8 cellular contexts compared by ENCODE assay signal in the genomic region with DNA sequence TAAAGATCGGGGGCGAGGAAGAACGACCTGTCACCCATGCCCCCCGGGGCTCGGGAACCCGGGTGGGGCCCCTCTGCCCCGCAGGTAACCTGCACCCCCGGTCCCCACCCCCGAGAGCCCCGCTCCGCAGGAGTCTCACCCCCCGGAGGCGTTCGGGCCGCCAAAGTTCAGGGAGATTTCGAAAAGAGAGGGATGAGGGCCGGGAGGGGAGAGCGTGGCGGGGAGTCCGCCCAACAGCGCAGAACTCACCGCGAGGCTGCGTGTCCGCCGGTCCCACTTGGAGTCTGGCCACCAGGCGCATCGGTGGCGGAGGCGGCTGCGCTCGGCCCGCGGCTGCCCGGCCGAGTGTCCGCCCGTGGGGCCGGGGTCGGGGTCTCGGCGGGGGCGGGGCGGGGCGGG. TPM values are rescaled to one million over a fixed set of nuclear protein-coding genes. Genes with fewer than 3 reads are reported as not detected.
DNase-seq lines count a peak whose midpoint lies in the region; ATAC-seq and TF ChIP-seq lines count a peak whose summit lies in the region.

A gene (minus strand): TSS at position 347 of the 399 bp plus-strand sequence. CDS start 2,447 bp downstream, outside the sequence.

- H3K4me1 ChIP-seq in Panc1 (ENCODE audit: control insufficient read depth, insufficient read depth, low read length) = peaks cover 38% of the 10 kb centered on the region

- no peaks in the 10 kb centered on the region; the same call in 1 of the 2 replicates for H3K36me3 ChIP-seq in Panc1 (ENCODE audit: control insufficient read depth, insufficient read depth, low read length)

- peak within 1 kb of the TSS; percentile 57 to 68 for H3K4me3 ChIP-seq in Panc1 (ENCODE audit: low read depth in 2 of 2, low read length in 2 of 2)

- POLR2A ChIA-PET in Panc1 (lab: Charles Lee) = interaction anchor here (0.6 kb wide), 1 partner anchor 83 kb away, joined by 5 read pairs; no protein-coding TSS in a partner anchor

- no peaks in the 10 kb centered on the region for H3K9me3 ChIP-seq in Panc1 (ENCODE audit: control insufficient read depth, insufficient read depth, low read depth, low read length)

- ATAC-seq in HG02973 (IDR thresholded peaks at IDR 0.05; ENCODE audit: unreplicated experiment) = peak; percentile 13
- peak; percentile 44 for ATAC-seq in Panc1

- H3K27ac ChIP-seq in Panc1 (ENCODE audit: low read length) = peak within 1 kb of the TSS; percentile 94
- peak within 1 kb of the TSS; percentile 91 for H3K27ac ChIP-seq in caudate nucleus (ENCODE audit: low read depth, low read length)
- H3K27ac ChIP-seq in substantia nigra (ENCODE audit: low read depth, low read length, poor library complexity, severe bottlenecking) = peak within 1 kb of the TSS; percentile 95

- intact Hi-C loops in Panc1 (cut with micrococcal nuclease; ENCODE audit: unreplicated experiment) = loop anchor here (5.0 kb wide), 1 partner anchor 50 kb away; a partner anchor contains a TSS

- TF ChIP-seq CTCF in Panc1 (IDR thresholded peaks at IDR 0.05) = no peak

- in situ Hi-C loops in Panc1 (cut with HindIII; ENCODE audit: low pct_unique_long_range_greater_than_20kb, low sequenced_read_pairs) = no loop called here

- no peaks in the 10 kb centered on the region for H3K27me3 ChIP-seq in Panc1 (ENCODE audit: control insufficient read depth, insufficient read depth, low read length)

- BruUV-seq in Panc1 (replicated peaks; lab: Mats Ljungman, UMichigan) = no TSS peak

- DNase-seq in stimulated activated CD4-positive, alpha-beta T cell treated with anti-CD3 and anti-CD28 coated beads, Interleukin-4, amount 100 ng/mL, for 1 hour = peak; percentile 45
- DNase-seq in stimulated activated CD4-positive, alpha-beta T cell treated with anti-CD3 and anti-CD28 coated beads, Interleukin-12 subunit alpha, Interleukin-12 subunit beta, amount 100 ng/mL, for 4 hours = no peak
- no peak for DNase-seq in Panc1 (ENCODE audit: low read depth, low spot score)
- peak in 6 of 61 donors; percentile 55 to 73 (median 60) for DNase-seq in caudate nucleus (lab: John Stamatoyannopoulos, UW)
- DNase-seq in left kidney (ENCODE audit: low read depth, low spot score) = peak; percentile 68
- peak in 11 of 49 donors; percentile 32 to 86 (median 56) for DNase-seq in substantia nigra (lab: John Stamatoyannopoulos, UW)
- no peak for DNase-seq in cerebellar cortex (ENCODE audit: low spot score)

- CTCF ChIA-PET in Panc1 (lab: Charles Lee) = no interaction called here

RNA-seq across cellular contexts. Expression of the gene that starts here (rescaled TPM):
- 91.1 TPM for total RNA-seq in Panc1 (2021; ENCODE audit: unreplicated experiment)
- 56.2 TPM for polyA plus RNA-seq in Panc1 (2012; ENCODE audit: insufficient read length)

Comparison
In these comparisons a context has a peak if more than half of its experiments do, and no peak if none do; other contexts are left out.
1. DNase-seq: peak in stimulated activated CD4-positive, alpha-beta T cell treated with anti-CD3 and anti-CD28 coated beads, Interleukin-4, amount 100 ng/mL, for 1 hour (single experiment) and left kidney (single experiment); none in stimulated activated CD4-positive, alpha-beta T cell treated with anti-CD3 and anti-CD28 coated beads, Interleukin-12 subunit alpha, Interleukin-12 subunit beta, amount 100 ng/mL, for 4 hours (single experiment), Panc1 (single experiment) and cerebellar cortex (single experiment).
2. Peak in every context shown above with its lines, with median percentiles within 50 percentile points of each other: H3K27ac ChIP-seq.